Comparison of ENCODE assay signal across 1 cellular context in genomic region chr3:114706591-114707224, GRCh38.
TF ChIP-seq lines count a peak whose summit lies in the region.

No MANE protein-coding gene starts in this region.

TF ChIP-seq in HepG2, 621 proteins besides CTCF, POLR2A, EP300 and RAD21 (continued from another document and continues in another):
- TF ChIP-seq ZNF878 (CRISPR knock-in tag; IDR thresholded peaks at IDR 0.05) (0 out of 2 replicates have a peak, but pooled peaks have one; percentile 54), FUBP1 (CRISPR knock-in tag; IDR thresholded peaks at IDR 0.05; ENCODE audit: borderline replicate concordance) (no peak), ZNF205 (CRISPR knock-in tag; IDR thresholded peaks at IDR 0.05) (no peak), SPEN (CRISPR knock-in tag; IDR thresholded peaks at IDR 0.05; ENCODE audit: low read depth) (peak; percentile 45; the same call in 1 of the 2 replicates), KDM2A (CRISPR knock-in tag; IDR thresholded peaks at IDR 0.05; ENCODE audit: borderline replicate concordance, low read depth) (no peak), ZNF580 (CRISPR knock-in tag; IDR thresholded peaks at IDR 0.05; ENCODE audit: borderline replicate concordance, low read depth) (peak; percentile 63; the same call in 1 of the 2 replicates), ZFP41 (CRISPR knock-in tag; IDR thresholded peaks at IDR 0.05; ENCODE audit: borderline replicate concordance) (no peak), NR2F1 (CRISPR knock-in tag; IDR thresholded peaks at IDR 0.05) (peak; percentile 78 to 88), ZNF496 (CRISPR knock-in tag; IDR thresholded peaks at IDR 0.05; ENCODE audit: insufficient replicate concordance) (no peak), ZEB1 (IDR thresholded peaks at IDR 0.05; ENCODE audit: insufficient replicate concordance, low read depth) (peak; percentile 73), REST (IDR thresholded peaks at IDR 0.05; ENCODE audit: borderline replicate concordance in 1 of 2, low read depth in 1 of 2, low read length in 2 of 2) (0 out of 4 replicates have a peak, but pooled peaks of 1 of the 2 experiments have one; percentile 33), ZBTB21 (CRISPR knock-in tag; IDR thresholded peaks at IDR 0.05) (0 out of 2 replicates have a peak, but pooled peaks have one; percentile 30), ZSCAN31 (CRISPR knock-in tag; IDR thresholded peaks at IDR 0.05; ENCODE audit: low read depth) (no peak), ZSCAN30 (CRISPR knock-in tag; IDR thresholded peaks at IDR 0.05) (no peak), ZNF720 (CRISPR knock-in tag; IDR thresholded peaks at IDR 0.05) (no peak), NFE2L1 (CRISPR knock-in tag; IDR thresholded peaks at IDR 0.05; ENCODE audit: borderline replicate concordance) (no peak), ZNF740 (CRISPR knock-in tag; IDR thresholded peaks at IDR 0.05) (no peak), PHF5A (CRISPR knock-in tag; IDR thresholded peaks at IDR 0.05; ENCODE audit: low read depth, unreplicated experiment) (peak; percentile 40), RBAK (CRISPR knock-in tag; IDR thresholded peaks at IDR 0.05) (no peak), FOSL1 (CRISPR knock-in tag; IDR thresholded peaks at IDR 0.05; ENCODE audit: borderline replicate concordance) (peak; percentile 92), TBX2 (CRISPR knock-in tag; IDR thresholded peaks at IDR 0.05; ENCODE audit: borderline replicate concordance) (peak; percentile 77), AFF4 (CRISPR knock-in tag; IDR thresholded peaks at IDR 0.05) (no peak), PRPF4 (IDR thresholded peaks at IDR 0.05; ENCODE audit: low read depth, low read length, poor library complexity, severe bottlenecking) (no peak), GRHL1 (CRISPR knock-in tag; conservative IDR thresholded peaks at IDR 0.05) (no peak), MTA3 (CRISPR knock-in tag; IDR thresholded peaks at IDR 0.05) (no peak), ZNF619 (CRISPR knock-in tag; IDR thresholded peaks at IDR 0.05) (no peak), BRF2 (CRISPR knock-in tag; IDR thresholded peaks at IDR 0.05) (no peak), SMAD1 (CRISPR knock-in tag; IDR thresholded peaks at IDR 0.05; ENCODE audit: borderline replicate concordance, low read depth) (no peak), CCAR2 (optimal IDR thresholded peaks at IDR 0.05; ENCODE audit: low read depth, low read length) (no peak), ZNF207 (IDR thresholded peaks at IDR 0.05; ENCODE audit: borderline replicate concordance) (no peak), ZNF282 (IDR thresholded peaks at IDR 0.05; ENCODE audit: partially characterized antibody) (no peak), ZNF276 (CRISPR knock-in tag; IDR thresholded peaks at IDR 0.05; ENCODE audit: low read depth) (no peak), ZSCAN9 (CRISPR knock-in tag; IDR thresholded peaks at IDR 0.05; ENCODE audit: borderline replicate concordance) (peak; percentile 68; the same call in 1 of the 2 replicates), PRDM4 (CRISPR knock-in tag; IDR thresholded peaks at IDR 0.05; ENCODE audit: borderline replicate concordance) (no peak), ZNF367 (CRISPR knock-in tag; IDR thresholded peaks at IDR 0.05; ENCODE audit: borderline replicate concordance) (no peak), XBP1 (CRISPR knock-in tag; IDR thresholded peaks at IDR 0.05) (no peak), YEATS2 (CRISPR knock-in tag; IDR thresholded peaks at IDR 0.05; ENCODE audit: borderline replicate concordance) (no peak; the same call in 1 of the 2 replicates), ERF (CRISPR knock-in tag; IDR thresholded peaks at IDR 0.05) (0 out of 2 replicates have a peak, but pooled peaks have one; percentile 48), SNAPC2 (CRISPR knock-in tag; IDR thresholded peaks at IDR 0.05) (no peak), ELF1 (CRISPR knock-in tag; IDR thresholded peaks at IDR 0.05) (no peak), ZNF230 (CRISPR knock-in tag; IDR thresholded peaks at IDR 0.05) (no peak)
